24 cellular contexts compared by ENCODE assay signal in the genomic region with DNA sequence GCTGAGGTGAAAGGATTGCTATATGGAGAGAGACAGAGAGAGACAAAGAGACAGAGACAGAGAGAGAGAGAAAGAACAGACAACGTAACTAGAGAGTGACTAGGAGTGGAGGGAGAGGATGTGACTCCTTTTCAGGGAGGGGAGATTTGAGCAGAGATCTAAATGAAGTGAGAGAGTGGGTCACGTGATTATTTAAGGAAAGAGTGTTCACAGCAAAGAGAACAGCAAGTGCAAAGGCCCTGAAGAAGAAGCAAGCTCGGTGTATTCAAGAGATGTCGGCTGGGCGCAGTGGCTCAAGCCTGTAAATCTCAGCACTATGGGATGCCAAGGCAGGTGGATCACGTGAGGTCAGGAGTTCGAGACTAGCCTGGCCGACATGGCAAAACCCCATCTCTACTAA. TPM values are rescaled to one million over a fixed set of nuclear protein-coding genes. Genes with fewer than 3 reads are reported as not detected.
DNase-seq lines count a peak whose midpoint lies in the region; ATAC-seq, FAIRE-seq and TF ChIP-seq lines count a peak whose summit lies in the region.
"Had no signal": no experiment of that assay in that cellular context is flagged by ENCODE, and none has a peak within 500 bp of the region (broad histone marks: within the 10 kb centered on the region; RNA-seq: fewer than 3 reads in every experiment).

No MANE protein-coding gene starts in this region.

- in situ Hi-C loops in HepG2 (cut with HindIII; ENCODE audit: extremely low pct_ligation_motif_present, low pct_unique_long_range_greater_than_20kb) (no loop called here), K562 (cut with MboI) (no loop called here)

- ATAC-seq in HepG2: no peak
- ATAC-seq in right lobe of liver: no peak
- no peak for ATAC-seq in K562
- no peak for ATAC-seq in HG03354 (IDR thresholded peaks at IDR 0.05; ENCODE audit: poor library complexity, severe bottlenecking, unreplicated experiment)
- ATAC-seq: A549; CD8-positive, alpha-beta T cell had no signal

- no peak for TF ChIP-seq EP300 in HepG2 (IDR thresholded peaks at IDR 0.05; ENCODE audit: low read depth in 2 of 2, low read length in 2 of 2)
- no peak for TF ChIP-seq EP300 in HepG2 (CRISPR knock-in tag; IDR thresholded peaks at IDR 0.05; ENCODE audit: borderline replicate concordance)
- no peak for TF ChIP-seq EP300 in K562 (IDR thresholded peaks at IDR 0.05; ENCODE audit: low read length)

- no peak overlapping the region for H3K27ac Mint-ChIP-seq in astrocyte (ENCODE audit: unreplicated experiment)
- H3K27ac Mint-ChIP-seq: B cell; CD4-positive, alpha-beta T cell; CD8-positive, alpha-beta T cell had no signal

- no peak overlapping the region for H3K9ac ChIP-seq in HepG2 (ENCODE audit: insufficient read depth, low read depth, low read length)
- H3K9ac ChIP-seq in astrocyte (ENCODE audit: low read length): no peak overlapping the region
- no peak overlapping the region for H3K9ac ChIP-seq in K562 (ENCODE audit: insufficient read depth in 1 of 2, low read depth in 2 of 2, low read length in 2 of 2)
- H3K9ac ChIP-seq: BLaER1 treated with 17β-estradiol and CSF1 and Interleukin-3, amounts not matched to agents 10 nM and 100 nM had no signal

- BruUV-seq in HepG2 (replicated peaks; lab: Mats Ljungman, UMichigan): no TSS peak
- no TSS peak for BruUV-seq in K562 (replicated peaks; lab: Mats Ljungman, UMichigan)

- H3K4me1 Mint-ChIP-seq in astrocyte (ENCODE audit: low read depth, unreplicated experiment): peaks cover 10% of the 10 kb centered on the region
- H3K4me1 Mint-ChIP-seq: B cell had no signal

- no peaks in the 10 kb centered on the region for H3K36me3 Mint-ChIP-seq in astrocyte (ENCODE audit: low read depth, unreplicated experiment)
- H3K36me3 Mint-ChIP-seq: CD8-positive, alpha-beta T cell had no signal

- intact Hi-C loops in HepG2 (cut with micrococcal nuclease; ENCODE audit: unreplicated experiment) (no loop called here), right lobe of liver (cut with DNase I) (no loop called here), K562 (cut with micrococcal nuclease) (no loop called here), thyroid gland (cut with DNase I) (no loop called here)

- no peaks in the 10 kb centered on the region for H4K20me1 ChIP-seq in HepG2 (ENCODE audit: insufficient read depth, low read length)
- no peaks in the 10 kb centered on the region for H4K20me1 ChIP-seq in astrocyte (ENCODE audit: insufficient read depth, low read length)
- no peaks in the 10 kb centered on the region for H4K20me1 ChIP-seq in K562 (replicated peaks; ENCODE audit: control insufficient read depth, insufficient read depth, low read length)
- H4K20me1 ChIP-seq: BLaER1 treated with 17β-estradiol and CSF1 and Interleukin-3, amounts not matched to agents 10 nM and 100 nM had no signal

- TF ChIP-seq CTCF in HepG2 (CRISPR knock-in tag; IDR thresholded peaks at IDR 0.05) (no peak), right lobe of liver (IDR thresholded peaks at IDR 0.05) (no peak), astrocyte (IDR thresholded peaks at IDR 0.05; ENCODE audit: insufficient read depth, low read depth, low read length) (no peak), K562 (IDR thresholded peaks at IDR 0.05 in 2 of 3, conservative IDR thresholded peaks at IDR 0.05 in 1 of 3; ENCODE audit: insufficient read depth in 2 of 3, low read depth in 1 of 3, low read length in 3 of 3) (no peak), thyroid gland (IDR thresholded peaks at IDR 0.05) (no peak)

- CTCF ChIA-PET in HepG2 (lab: Yijun Ruan, JAX; ENCODE audit: low intra/inter-chr PET ratio, low total read pairs): no interaction called here
- CTCF ChIA-PET in K562 (lab: Yijun Ruan, JAX; ENCODE audit: low intra/inter-chr PET ratio): no interaction called here

- 88% methylated on average over 8 of the region's 8 CpGs for WGBS in HepG2 (ENCODE audit: low lambda C conversion rate)
- WGBS in right lobe of liver (ENCODE audit: insufficient coverage, low coverage, low lambda C conversion rate, missing lambda C conversion rate): 95% methylated on average over 7 of the region's 8 CpGs
- 50% methylated on average over 8 of the region's 8 CpGs for WGBS in K562 (ENCODE audit: insufficient coverage, low coverage, missing lambda C conversion rate)
- 90 to 93% methylated on average over 8 of the region's 8 CpGs for WGBS in thyroid gland, 2 donors

- H2AFZ ChIP-seq in HepG2 (ENCODE audit: low read length): no peak overlapping the region
- H2AFZ ChIP-seq in astrocyte (ENCODE audit: low read depth, low read length): no peak overlapping the region
- H2AFZ ChIP-seq in K562 (ENCODE audit: low read depth, low read length): no peak overlapping the region

- no peak overlapping the region for H3K4me2 ChIP-seq in HepG2 (ENCODE audit: low read depth, low read length)
- H3K4me2 ChIP-seq in astrocyte (ENCODE audit: low read length): no peak overlapping the region
- no peak overlapping the region for H3K4me2 ChIP-seq in K562 (ENCODE audit: insufficient read depth, low read length)
- H3K4me2 ChIP-seq: A549; BLaER1 treated with 17β-estradiol and CSF1 and Interleukin-3, amounts not matched to agents 10 nM and 100 nM had no signal

- TF ChIP-seq RAD21 in HepG2 (CRISPR knock-in tag; IDR thresholded peaks at IDR 0.05) (no peak), K562 (CRISPR knock-in tag; conservative IDR thresholded peaks at IDR 0.05 in 1 of 2, IDR thresholded peaks at IDR 0.05 in 1 of 2) (no peak)

- H3K4me3 ChIP-seq in HepG2 (replicated peaks in 1 of 3; ENCODE audit: insufficient read depth in 1 of 3, low read depth in 2 of 3, low read length in 3 of 3): no peak overlapping the region
- H3K4me3 ChIP-seq in right lobe of liver: no peak overlapping the region
- no peak overlapping the region for H3K4me3 ChIP-seq in astrocyte (ENCODE audit: insufficient read depth, low read depth, low read length)
- H3K4me3 ChIP-seq in K562: no peak overlapping the region
- no peak overlapping the region for H3K4me3 ChIP-seq in thyroid gland (replicated peaks in 1 of 3)
- H3K4me3 ChIP-seq: A549; BLaER1 treated with 17β-estradiol and CSF1 and Interleukin-3, amounts not matched to agents 10 nM and 100 nM had no signal

- H3K4me1 ChIP-seq in HepG2 (ENCODE audit: insufficient read depth, low read length) (peaks cover 48% of the 10 kb centered on the region), right lobe of liver (peaks cover 0 to 9% (median 0%) of the 10 kb centered on the region in 4 donors), astrocyte (ENCODE audit: insufficient read depth, low read length) (peaks cover 8% of the 10 kb centered on the region), K562 (replicated peaks in 1 of 2; ENCODE audit: control insufficient read depth in 2 of 2, insufficient read depth in 2 of 2, low read length in 2 of 2) (no peaks in the 10 kb centered on the region), thyroid gland (peaks cover 11% of the 10 kb centered on the region in 2 donors)

- no peaks in the 10 kb centered on the region for H3K27me3 ChIP-seq in HepG2 (ENCODE audit: control insufficient read depth in 1 of 2, insufficient read depth in 2 of 2, low read length in 2 of 2)
- H3K27me3 ChIP-seq in right lobe of liver: no peaks in the 10 kb centered on the region
- no peaks in the 10 kb centered on the region for H3K27me3 ChIP-seq in astrocyte (ENCODE audit: insufficient read depth, low read length)
- no peaks in the 10 kb centered on the region for H3K27me3 ChIP-seq in K562 (ENCODE audit: control insufficient read depth in 2 of 2, insufficient read depth in 2 of 2, low read length in 2 of 2)
- no peaks in the 10 kb centered on the region for H3K27me3 ChIP-seq in thyroid gland
- H3K27me3 ChIP-seq: BLaER1 treated with 17β-estradiol and CSF1 and Interleukin-3, amounts not matched to agents 10 nM and 100 nM had no signal

- POLR2A ChIA-PET in HepG2 (lab: Yijun Ruan, JAX): interaction anchor here (0.9 kb wide), 1 partner anchor 13 kb away, joined by 3 read pairs; no protein-coding TSS in a partner anchor
- POLR2A ChIA-PET in K562 (lab: Yijun Ruan, JAX): no interaction called here

- FAIRE-seq in HepG2 (lab: Jason Lieb, UNC): no peak
- FAIRE-seq in astrocyte (lab: Jason Lieb, UNC): no peak
- no peak for FAIRE-seq in K562 (lab: Jason Lieb, UNC)
- FAIRE-seq: A549, GM12891, GM19239 had no signal

- H3K79me2 ChIP-seq in HepG2 (ENCODE audit: insufficient read depth, low read length): no peaks in the 10 kb centered on the region
- no peaks in the 10 kb centered on the region for H3K79me2 ChIP-seq in astrocyte (ENCODE audit: insufficient read depth, low read length)
- no peaks in the 10 kb centered on the region for H3K79me2 ChIP-seq in K562 (ENCODE audit: control insufficient read depth, insufficient read depth, low read length)

- no peaks in the 10 kb centered on the region for H3K36me3 ChIP-seq in HepG2 (replicated peaks in 1 of 2; ENCODE audit: control insufficient read depth in 1 of 2, insufficient read depth in 2 of 2, low read length in 2 of 2)
- H3K36me3 ChIP-seq in right lobe of liver: no peaks in the 10 kb centered on the region
- no peaks in the 10 kb centered on the region for H3K36me3 ChIP-seq in astrocyte (ENCODE audit: insufficient read depth, low read length)
- H3K36me3 ChIP-seq in K562 (ENCODE audit: control insufficient read depth, insufficient read depth, low read length): no peaks in the 10 kb centered on the region
- no peaks in the 10 kb centered on the region for H3K36me3 ChIP-seq in thyroid gland
- H3K36me3 ChIP-seq: BLaER1 treated with 17β-estradiol and CSF1 and Interleukin-3, amounts not matched to agents 10 nM and 100 nM had no signal

- H3K27me3 Mint-ChIP-seq in astrocyte (ENCODE audit: low read depth, unreplicated experiment): peaks cover 15% of the 10 kb centered on the region

- TF ChIP-seq POLR2A in HepG2 (IDR thresholded peaks at IDR 0.05; ENCODE audit: insufficient read depth in 1 of 2, low read depth in 2 of 2, low read length in 2 of 2): no peak
- no peak for TF ChIP-seq POLR2A in right lobe of liver (IDR thresholded peaks at IDR 0.05)
- TF ChIP-seq POLR2A in K562 (conservative IDR thresholded peaks at IDR 0.05): no peak
- TF ChIP-seq POLR2A in thyroid gland (IDR thresholded peaks at IDR 0.05): no peak

- H3K9me3 ChIP-seq in HepG2 (ENCODE audit: low read length) (no peaks in the 10 kb centered on the region), right lobe of liver (no peaks in the 10 kb centered on the region), astrocyte (ENCODE audit: insufficient read depth, low read depth, low read length) (no peaks in the 10 kb centered on the region), K562 (replicated peaks; ENCODE audit: control insufficient read depth, insufficient read depth, low read depth, low read length) (no peaks in the 10 kb centered on the region), thyroid gland (no peaks in the 10 kb centered on the region)
- H3K9me3 ChIP-seq: A549; BLaER1 treated with 17β-estradiol and CSF1 and Interleukin-3, amounts not matched to agents 10 nM and 100 nM had no signal

- H3K9me1 ChIP-seq in K562 (ENCODE audit: control insufficient read depth, insufficient read depth, low read length): no peaks in the 10 kb centered on the region

- H3K27ac ChIP-seq in HepG2 (ENCODE audit: extremely low read length, insufficient read depth, low read length) (no peak overlapping the region), right lobe of liver (no peak overlapping the region), astrocyte (ENCODE audit: low read depth, low read length) (no peak overlapping the region), K562 (ENCODE audit: extremely low read depth, low read depth, low read length) (no peak overlapping the region), thyroid gland (no peak overlapping the region)
- H3K27ac ChIP-seq: 22Rv1; A549; BLaER1 treated with 17β-estradiol and CSF1 and Interleukin-3, amounts not matched to agents 10 nM and 100 nM; C4-2B had no signal

- H3K9me3 Mint-ChIP-seq in astrocyte (ENCODE audit: unreplicated experiment): peaks cover 2% of the 10 kb centered on the region
- H3K9me3 Mint-ChIP-seq: CD4-positive, alpha-beta T cell; CD8-positive, alpha-beta T cell had no signal

- peak overlapping the region; percentile 51 for H3K4me3 Mint-ChIP-seq in astrocyte (ENCODE audit: unreplicated experiment)
- H3K4me3 Mint-ChIP-seq: B cell; CD4-positive, alpha-beta T cell; CD8-positive, alpha-beta T cell had no signal

- DNase-seq in HepG2 (ENCODE audit: low spot score) (no peak), right lobe of liver (no peak), astrocyte (ENCODE audit: low read depth) (no peak), K562 (ENCODE audit: extremely low read depth in 1 of 4, low spot score in 3 of 4) (no peak), thyroid gland (no peak), activated gamma-delta T cell (lab: John Stamatoyannopoulos, UW) (no peak)
- DNase-seq: AML-193; CD4-positive, alpha-beta T cell; CD8-positive, alpha-beta T cell; DMS 273 treated with DMSO at 0.1 percent for 48 hours; DMS153; DMS53; DMS79; DND-41; EL; GDM1 had no signal

RNA-seq across cellular contexts. Expression of gene CTNNA1, which starts 40.9 kb away (rescaled TPM):
- total RNA-seq in HepG2 (2016; rRNA removed; fragmentation: Illumina TruSeq; extraction: Trizol) (162 and 212 TPM in 2 replicates), right lobe of liver (100 to 1,000 TPM; 101 to 192 (median 123) TPM), astrocyte (312 and 359 TPM in 2 replicates), K562 (2014; rRNA removed) (102 and 124 TPM in 2 replicates), K562 (2014; rRNA removed; fragmentation: Illumina TruSeq; extraction: Trizol) (89.1 and 102 TPM in 2 replicates), K562 (2015; rRNA removed; fragmentation: Illumina TruSeq; extraction: Trizol) (89.8 and 90.0 TPM in 2 replicates), K562 (2021) (105 and 117 TPM in 2 replicates), thyroid gland (100 to 1,000 TPM; 256 to 405 (median 341) TPM)
- total RNA-seq in HepG2 (2016; cell fraction: cytosol; rRNA removed; fragmentation: Illumina TruSeq; extraction: Trizol; ENCODE audit: low read depth): 34.3 and 40.0 TPM in 2 replicates
- total RNA-seq in HepG2 (2016; cell fraction: insoluble cytoplasmic fraction; rRNA removed; fragmentation: Illumina TruSeq; extraction: Trizol): 166 and 189 TPM in 2 replicates
- total RNA-seq in HepG2 (2016; cell fraction: membrane; rRNA removed; fragmentation: Illumina TruSeq; extraction: Trizol): 32.3 and 34.9 TPM in 2 replicates
- total RNA-seq in HepG2 (2016; cell fraction: nucleus; rRNA removed; fragmentation: Illumina TruSeq; extraction: Trizol): 120 and 139 TPM in 2 replicates
- polyA plus RNA-seq in HepG2 (2011; rRNA removed) (66.8 and 72.4 TPM in 2 replicates), K562 (2011; rRNA removed) (29.6 and 32.5 TPM in 2 replicates), K562 (2014; fragmentation: Illumina TruSeq; extraction: Trizol) (101 and 107 TPM in 2 replicates), K562 (2014; fragmentation: Nextera tagmentation; extraction: Ambion mirVana) (10 to 100 TPM; 72.8 to 76.5 TPM), K562 (2014; rRNA removed) (59.6 and 72.3 TPM in 2 replicates)
- 78.6 and 78.9 TPM in 2 replicates for polyA plus RNA-seq in HepG2 (2011; cell fraction: cytosol; rRNA removed)
- 101 and 107 TPM in 2 replicates for polyA plus RNA-seq in HepG2 (2011; cell fraction: nucleus; rRNA removed)
- 129 and 131 TPM in 2 replicates for polyA plus RNA-seq in HepG2 (2012)
- 5.9 and 7.5 TPM in 2 replicates for polyA plus RNA-seq in HepG2 (2016; cell fraction: cytosol; fragmentation: Illumina TruSeq; extraction: Trizol; ENCODE audit: low read depth)
- 153 and 162 TPM in 2 replicates for polyA plus RNA-seq in HepG2 (2016; cell fraction: insoluble cytoplasmic fraction; fragmentation: Illumina TruSeq; extraction: Trizol; ENCODE audit: low read depth)
- polyA plus RNA-seq in HepG2 (2016; cell fraction: membrane; fragmentation: Illumina TruSeq; extraction: Trizol; ENCODE audit: low read depth): 14.8 and 19.2 TPM in 2 replicates
- 115 and 117 TPM in 2 replicates for polyA plus RNA-seq in HepG2 (2016; cell fraction: nucleus; fragmentation: Illumina TruSeq; extraction: Trizol; ENCODE audit: insufficient read depth, low read depth)
- 101 and 109 TPM in 2 replicates for polyA minus RNA-seq in HepG2 (2011; rRNA and poly(A)+ RNA removed; ENCODE audit: low replicate concordance)
- 115 and 142 TPM in 2 replicates for polyA minus RNA-seq in HepG2 (2011; cell fraction: cytosol; rRNA and poly(A)+ RNA removed)
- polyA minus RNA-seq in HepG2 (2011; cell fraction: nucleus; rRNA and poly(A)+ RNA removed): 116 and 117 TPM in 2 replicates
- total RNA-seq in K562 (2011; cell fraction: chromatin; rRNA removed; ENCODE audit: low replicate concordance): 91.6 and 154 TPM in 2 replicates
- total RNA-seq in K562 (2011; cell fraction: nucleolus; rRNA removed): 41.4 and 47.6 TPM in 2 replicates
- total RNA-seq in K562 (2011; cell fraction: nucleoplasm; rRNA removed): 67.2 and 98.1 TPM in 2 replicates
- 44.7 and 48.7 TPM in 2 replicates for polyA plus RNA-seq in K562 (2011; cell fraction: cytosol; rRNA removed)
- polyA plus RNA-seq in K562 (2011; cell fraction: nucleus; rRNA removed): 57.0 and 67.8 TPM in 2 replicates
- 103 and 163 TPM in 2 replicates for polyA plus RNA-seq in K562 (2012)
- polyA minus RNA-seq in K562 (2011; rRNA and poly(A)+ RNA removed): 47.1 and 55.3 TPM in 2 replicates
- polyA minus RNA-seq in K562 (2011; cell fraction: cytosol; rRNA and poly(A)+ RNA removed): 94.4 and 124 TPM in 2 replicates
- 31.5 and 43.1 TPM in 2 replicates for polyA minus RNA-seq in K562 (2011; cell fraction: nucleus; rRNA and poly(A)+ RNA removed)

Comparison
In these comparisons a context has a peak if more than half of its experiments do, and no peak if none do; other contexts are left out.
1. Of the 241 proteins assayed by ChIP-seq in both HepG2 and K562: peak only in HepG2: none; only in K562: TFE3 and USF2; in both: RAD51; in neither: 237; mixed calls (peak in some experiments, not most) for 1.